8 cellular contexts compared by ENCODE assay signal in the genomic region with DNA sequence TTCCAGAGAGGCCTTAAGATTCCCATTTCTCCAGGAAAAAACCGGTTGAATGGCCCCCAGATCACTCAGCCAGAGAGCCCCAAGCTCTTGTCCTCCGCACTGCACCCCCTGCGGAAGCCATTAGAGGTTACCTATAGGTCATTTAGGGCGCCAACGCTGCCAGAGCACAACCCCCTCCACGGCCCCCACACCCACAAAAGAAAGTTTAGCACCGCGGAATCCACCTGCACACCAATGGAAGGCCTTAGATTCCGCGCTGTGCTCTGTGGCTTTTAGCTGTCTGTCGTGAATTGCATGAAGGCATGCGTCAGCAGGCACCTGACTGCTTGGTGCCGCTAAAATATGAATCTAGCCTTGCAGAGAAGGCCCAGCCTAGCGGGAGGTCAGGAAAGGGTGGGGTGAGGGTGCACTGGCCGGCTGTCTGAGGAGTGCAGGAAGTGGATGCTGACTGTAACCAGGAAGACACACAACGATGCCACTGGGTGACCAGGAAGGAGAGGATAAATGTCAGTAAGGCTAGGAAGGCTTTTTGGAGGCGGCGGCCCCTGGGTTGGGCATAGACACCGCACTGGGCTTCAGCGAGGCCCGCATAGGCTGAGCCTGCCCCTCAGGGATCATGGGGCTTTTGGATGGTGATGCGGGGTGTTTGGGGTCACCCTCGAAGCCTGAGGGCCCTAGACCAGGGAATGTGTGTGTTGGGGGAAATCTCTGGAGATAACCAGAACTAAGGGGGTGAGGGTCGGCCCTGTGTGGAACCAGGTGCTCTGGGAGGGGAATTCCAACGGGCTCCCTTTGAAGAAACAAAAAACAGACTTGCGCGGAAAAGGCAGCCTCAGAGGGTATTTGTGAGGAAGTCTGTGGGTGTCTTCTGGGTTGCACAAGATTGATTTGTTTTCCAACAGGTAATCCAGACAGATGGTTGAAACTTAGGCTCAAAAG. TPM values are rescaled to one million over a fixed set of nuclear protein-coding genes. Genes with fewer than 3 reads are reported as not detected.
A peak's percentile ranks its signal among the peaks of the same experiment; 100 is the strongest.
DNase-seq lines count a peak whose midpoint lies in the region; ATAC-seq and TF ChIP-seq lines count a peak whose summit lies in the region.

No MANE protein-coding gene starts in this region.

- H3K4me1 Mint-ChIP-seq in activated CD4-positive, alpha-beta T cell treated with anti-CD3 and anti-CD28 coated beads for 36 hours: peaks cover 56% of the 10 kb centered on the region
- H3K4me1 Mint-ChIP-seq in effector memory CD8-positive, alpha-beta T cell (ENCODE audit: low read depth in 2 of 2): peaks cover 29 to 39% of the 10 kb centered on the region in 2 donors

- no peak for TF ChIP-seq CTCF in GM10248 (IDR thresholded peaks at IDR 0.05; ENCODE audit: control extremely low read depth, extremely low read depth, low read depth, missing control alignments)
- no peak for TF ChIP-seq CTCF in HL-60 (IDR thresholded peaks at IDR 0.05; ENCODE audit: insufficient read depth, low read length)
- TF ChIP-seq CTCF in retinal pigment epithelial cell (conservative IDR thresholded peaks at IDR 0.05; ENCODE audit: low read depth, low read length): no peak

- peak overlapping the region; percentile 92 for H3K27ac ChIP-seq in HL-60 (replicated peaks)

- intact Hi-C loops in activated CD4-positive, alpha-beta T cell treated with anti-CD3 and anti-CD28 coated beads for 36 hours (cut with DNase I, micrococcal nuclease): loop anchor here (1.0 to 10.0 kb wide), 9 partner anchors 7 to 704 kb away; a partner anchor contains a TSS

- POLR2A ChIA-PET in GM10248 (lab: Yijun Ruan, JAX): no interaction called here
- POLR2A ChIA-PET in activated CD4-positive, alpha-beta T cell treated with anti-CD3 and anti-CD28 coated beads for 36 hours (lab: Charles Lee): interaction anchor here (1.1 to 1.2 kb wide), 2 partner anchors 31 to 59 kb away, joined by 5 to 7 read pairs; a partner anchor contains a TSS

- no peaks in the 10 kb centered on the region for H3K27me3 Mint-ChIP-seq in activated CD4-positive, alpha-beta T cell treated with anti-CD3 and anti-CD28 coated beads for 36 hours
- no peaks in the 10 kb centered on the region for H3K27me3 Mint-ChIP-seq in effector memory CD8-positive, alpha-beta T cell

- no peaks in the 10 kb centered on the region for H3K27me3 ChIP-seq in HL-60 (ENCODE audit: insufficient read depth, poor library complexity, severe bottlenecking)

- peak overlapping the region; percentile 89 for H3K4me3 Mint-ChIP-seq in activated CD4-positive, alpha-beta T cell treated with anti-CD3 and anti-CD28 coated beads for 36 hours
- peak overlapping the region; percentile 93 to 98 for H3K4me3 Mint-ChIP-seq in effector memory CD8-positive, alpha-beta T cell

- H3K36me3 Mint-ChIP-seq in activated CD4-positive, alpha-beta T cell treated with anti-CD3 and anti-CD28 coated beads for 36 hours (ENCODE audit: low read depth): peaks cover 24% of the 10 kb centered on the region
- H3K36me3 Mint-ChIP-seq in effector memory CD8-positive, alpha-beta T cell (ENCODE audit: insufficient read depth): peaks cover 24% of the 10 kb centered on the region

- DNase-seq in GM10248 (ENCODE audit: extremely low spot score) (peak; percentile 72), HL-60 (ENCODE audit: low read depth in 1 of 2, low spot score in 1 of 2) (peak; percentile 79 to 88), retinal pigment epithelial cell (ENCODE audit: low read depth) (peak; percentile 52), Kasumi-1 (lab: John Stamatoyannopoulos, UW) (no peak)
- peak; percentile 88 for DNase-seq in activated CD4-positive, alpha-beta T cell treated with anti-CD3 and anti-CD28 coated beads for 36 hours
- DNase-seq in effector memory CD8-positive, alpha-beta T cell: peak; percentile 78 to 81 (median 80)

- CTCF ChIA-PET in GM10248 (lab: Yijun Ruan, JAX): interaction anchor here (1.1 to 6.1 kb wide), 3 partner anchors 31 to 329 kb away, joined by 3 to 35 read pairs (median 4); no protein-coding TSS in a partner anchor
- CTCF ChIA-PET in activated CD4-positive, alpha-beta T cell treated with anti-CD3 and anti-CD28 coated beads for 36 hours (lab: Charles Lee): interaction anchor here (0.6 to 2.5 kb wide), 3 partner anchors 32 to 899 kb away, joined by 3 to 14 read pairs (median 3); no protein-coding TSS in a partner anchor

- peak overlapping the region; percentile 99 for H3K27ac Mint-ChIP-seq in activated CD4-positive, alpha-beta T cell treated with anti-CD3 and anti-CD28 coated beads for 36 hours
- H3K27ac Mint-ChIP-seq in effector memory CD8-positive, alpha-beta T cell: peak overlapping the region; percentile 98 to 99

- H3K4me3 ChIP-seq in HL-60 (replicated peaks; ENCODE audit: insufficient read depth, low read length) (peak overlapping the region; percentile 51), retinal pigment epithelial cell (ENCODE audit: low read length) (peak overlapping the region; percentile 43)

- H3K9me3 Mint-ChIP-seq in activated CD4-positive, alpha-beta T cell treated with anti-CD3 and anti-CD28 coated beads for 36 hours (ENCODE audit: low read depth): no peaks in the 10 kb centered on the region
- H3K9me3 Mint-ChIP-seq in effector memory CD8-positive, alpha-beta T cell: no peaks in the 10 kb centered on the region

- peak; percentile 73 for ATAC-seq in activated CD4-positive, alpha-beta T cell treated with anti-CD3 and anti-CD28 coated beads for 36 hours
- peak; percentile 79 for ATAC-seq in effector memory CD8-positive, alpha-beta T cell (replicated peaks)
- ATAC-seq in HG03457 (IDR thresholded peaks at IDR 0.05; ENCODE audit: unreplicated experiment) (no peak), HG03442 (IDR thresholded peaks at IDR 0.05; ENCODE audit: unreplicated experiment) (no peak)

RNA-seq across cellular contexts. Expression of a gene that starts 1.0 kb away (rescaled TPM):
- 100 to 1,000 TPM; 117 to 123 TPM for total RNA-seq in activated CD4-positive, alpha-beta T cell treated with anti-CD3 and anti-CD28 coated beads for 36 hours

RNA-seq across cellular contexts. Expression of a gene that starts 59.0 kb away (rescaled TPM):
- 1 to 10 TPM; 3.4 to 4.1 TPM for total RNA-seq in activated CD4-positive, alpha-beta T cell treated with anti-CD3 and anti-CD28 coated beads for 36 hours

Comparison
In these comparisons a context has a peak if more than half of its experiments do, and no peak if none do; other contexts are left out.
1. DNase-seq: peak in GM10248 (single experiment), HL-60 (2 of 2), activated CD4-positive, alpha-beta T cell treated with anti-CD3 and anti-CD28 coated beads for 36 hours (single experiment), effector memory CD8-positive, alpha-beta T cell (3 of 3) and retinal pigment epithelial cell (single experiment); none in Kasumi-1 (0 of 2).
2. ATAC-seq: peak in activated CD4-positive, alpha-beta T cell treated with anti-CD3 and anti-CD28 coated beads for 36 hours (single experiment) and effector memory CD8-positive, alpha-beta T cell (single experiment); none in HG03457 (single experiment) and HG03442 (single experiment).